Comparison of ENCODE assay signal across 17 cellular contexts in the genomic region with DNA sequence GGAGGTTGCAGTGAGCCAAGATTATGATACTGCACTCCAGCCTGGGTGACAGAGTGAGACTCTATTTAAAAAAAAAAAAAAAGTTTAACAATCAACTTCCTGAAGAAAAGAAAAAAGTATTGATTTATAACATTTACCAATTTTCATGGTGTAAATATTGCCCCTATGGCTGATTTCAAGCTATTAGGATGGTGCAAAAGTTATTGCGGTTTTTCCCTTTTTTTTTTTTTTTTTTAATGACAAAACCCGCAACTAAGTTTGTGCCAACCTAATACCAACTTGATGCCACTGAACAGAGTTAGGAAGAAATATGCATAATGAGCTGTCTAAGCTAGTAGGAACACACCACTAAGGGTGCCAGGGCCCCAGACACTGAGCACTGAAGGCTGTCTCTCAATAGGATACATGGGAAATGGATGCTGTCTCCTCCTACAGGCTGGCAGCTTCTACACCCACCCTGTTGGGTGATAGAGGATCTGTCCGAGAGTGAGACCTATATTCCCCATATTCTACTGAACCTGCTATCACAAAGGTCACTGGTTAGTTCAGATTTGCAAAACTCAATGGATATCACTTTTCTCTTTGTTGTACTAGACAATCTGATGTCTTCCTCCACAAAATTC.
"Had no signal": no experiment of that assay in that cellular context is flagged by ENCODE, and none has a peak within 500 bp of the region (broad histone marks: within the 10 kb centered on the region; RNA-seq: fewer than 3 reads in every experiment).

No MANE protein-coding gene starts in this region.

- H3K9me3 ChIP-seq: heart left ventricle, pancreas had no signal

- H3K36me3 ChIP-seq: heart left ventricle, pancreas had no signal

- ATAC-seq: esophagus mucosa, heart left ventricle, left colon, left ventricle myocardium superior, pancreas, right cardiac atrium had no signal

- H3K4me3 ChIP-seq: dorsolateral prefrontal cortex, heart left ventricle, lung, pancreas, smooth muscle cell had no signal

- H3K4me1 ChIP-seq: pancreas had no signal

- DNase-seq: dorsolateral prefrontal cortex; effector memory CD4-positive, alpha-beta T cell; heart left ventricle; hippocampal formation; left colon; left ventricle myocardium superior; mesenchymal stem cell; midbrain; occipital lobe; pancreas; right cardiac atrium; stimulated activated CD4-positive, alpha-beta T cell treated with anti-CD3 and anti-CD28 coated beads, Interleukin-2, amount 100 ng/mL, for 48 hours; stimulated activated naive CD4-positive, alpha-beta T cell treated with Interleukin-2 at 50 U/mL for 16 hours; trophoblast cell had no signal

- H3K27ac ChIP-seq: dorsolateral prefrontal cortex, heart left ventricle, pancreas had no signal

- H3K4me2 ChIP-seq: smooth muscle cell had no signal

- H3K27me3 ChIP-seq: pancreas had no signal
